ENCODE assay signal across 3 cellular contexts in the genomic region with DNA sequence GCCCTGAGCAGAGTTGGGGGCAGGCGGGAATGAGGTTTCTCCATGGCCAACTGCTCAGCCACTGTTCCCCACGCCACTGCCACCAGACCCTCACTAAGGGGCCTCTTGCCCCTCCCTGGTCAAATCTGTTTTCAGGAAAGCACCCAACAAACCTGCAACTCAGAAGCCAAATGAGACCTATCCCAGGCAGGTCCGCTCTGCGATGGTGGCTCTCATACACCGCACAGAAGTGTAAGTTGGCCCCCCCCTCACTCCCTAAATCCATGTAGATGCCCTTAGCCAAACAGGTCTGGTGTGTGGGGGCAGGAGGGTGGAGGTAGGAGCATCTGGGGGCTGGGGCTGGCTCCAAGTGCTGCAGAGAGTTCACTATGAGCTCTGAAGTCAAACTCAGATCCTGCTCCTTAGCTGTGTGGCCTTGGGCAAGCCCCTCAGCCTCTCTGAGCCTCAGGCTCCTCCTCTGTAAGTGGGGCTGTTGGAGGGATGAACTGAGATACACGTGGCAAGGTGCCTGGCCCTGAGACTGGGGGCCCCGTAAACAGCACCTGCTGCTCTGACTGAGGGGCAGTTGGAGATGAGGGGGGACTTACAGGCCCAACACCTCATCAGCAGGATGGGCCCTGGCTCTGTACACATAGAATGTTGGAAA.
TF ChIP-seq lines count a peak whose summit lies in the region.

No MANE protein-coding gene starts in this region.

TF ChIP-seq in A549, 52 proteins besides CTCF, POLR2A, EP300 and RAD21 (continued from another document):
- TF ChIP-seq FOSL2 (IDR thresholded peaks at IDR 0.05) (no peak), FOSL2 (CRISPR knock-in tag; IDR thresholded peaks at IDR 0.05) (no peak), PHF8 (IDR thresholded peaks at IDR 0.05; ENCODE audit: borderline replicate concordance, low read depth) (no peak), NPAS2 (CRISPR knock-in tag; IDR thresholded peaks at IDR 0.05; ENCODE audit: borderline replicate concordance) (no peak), ZFP36 (IDR thresholded peaks at IDR 0.05; ENCODE audit: borderline replicate concordance, partially characterized antibody) (peak; percentile 17), TP53 (CRISPR knock-in tag; IDR thresholded peaks at IDR 0.05) (no peak)

TF ChIP-seq in liver, 16 proteins besides CTCF, POLR2A, EP300 and RAD21:
- no peak for TF ChIP-seq MAX (IDR thresholded peaks at IDR 0.05)
- no peak for TF ChIP-seq HNF4A (conservative IDR thresholded peaks at IDR 0.05)
- TF ChIP-seq GABPA (IDR thresholded peaks at IDR 0.05 in 1 of 2, conservative IDR thresholded peaks at IDR 0.05 in 1 of 2): no peak
- TF ChIP-seq FOXA1 (IDR thresholded peaks at IDR 0.05): no peak
- TF ChIP-seq, protein P1, sequence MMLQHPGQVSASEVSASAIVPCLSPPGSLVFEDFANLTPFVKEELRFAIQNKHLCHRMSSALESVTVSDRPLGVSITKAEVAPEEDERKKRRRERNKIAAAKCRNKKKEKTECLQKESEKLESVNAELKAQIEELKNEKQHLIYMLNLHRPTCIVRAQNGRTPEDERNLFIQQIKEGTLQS (IDR thresholded peaks at IDR 0.05): no peak
- TF ChIP-seq REST (IDR thresholded peaks at IDR 0.05): no peak
- TF ChIP-seq FOXA2 (IDR thresholded peaks at IDR 0.05): no peak
- no peak for TF ChIP-seq SP1 (IDR thresholded peaks at IDR 0.05)
- no peak for TF ChIP-seq YY1 (IDR thresholded peaks at IDR 0.05)
- no peak for TF ChIP-seq HNF4G (IDR thresholded peaks at IDR 0.05)
- TF ChIP-seq EGR1 (IDR thresholded peaks at IDR 0.05; ENCODE audit: low read depth in 2 of 2): no peak
- no peak for TF ChIP-seq ZBTB33 (IDR thresholded peaks at IDR 0.05)

TF ChIP-seq in GM12891, 5 proteins besides CTCF, POLR2A, EP300 and RAD21 (continued from another document):
- no peak for TF ChIP-seq TAF1 (IDR thresholded peaks at IDR 0.05; ENCODE audit: low read depth, low read length)
